ENCODE assay signal across 1 cellular context in the genomic region with DNA sequence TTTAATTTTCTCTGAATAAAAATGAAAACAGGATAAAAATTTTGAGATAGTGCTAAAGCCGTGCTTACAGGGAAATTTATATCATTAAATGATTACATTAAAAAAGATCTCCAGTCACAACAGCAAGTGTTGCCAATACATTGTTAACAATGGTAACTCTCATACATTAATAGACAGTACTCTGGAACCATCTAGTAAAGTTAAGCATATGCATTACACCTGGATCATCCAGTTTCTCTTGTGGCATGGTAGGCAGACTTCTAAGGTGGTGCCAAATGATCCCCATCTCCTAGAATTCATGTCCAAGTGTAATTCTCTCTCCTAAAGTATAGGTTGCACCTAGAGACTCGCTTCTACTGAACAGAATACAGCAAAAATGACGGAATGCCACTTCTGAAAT.
TF ChIP-seq lines count a peak whose summit lies in the region.

No MANE protein-coding gene starts in this region.

TF ChIP-seq in WTC11, 78 proteins besides CTCF, POLR2A, EP300 and RAD21 (continued from another document):
- TF ChIP-seq CREB1 (CRISPR knock-in tag; IDR thresholded peaks at IDR 0.05), result no peak
- TF ChIP-seq, protein P1, sequence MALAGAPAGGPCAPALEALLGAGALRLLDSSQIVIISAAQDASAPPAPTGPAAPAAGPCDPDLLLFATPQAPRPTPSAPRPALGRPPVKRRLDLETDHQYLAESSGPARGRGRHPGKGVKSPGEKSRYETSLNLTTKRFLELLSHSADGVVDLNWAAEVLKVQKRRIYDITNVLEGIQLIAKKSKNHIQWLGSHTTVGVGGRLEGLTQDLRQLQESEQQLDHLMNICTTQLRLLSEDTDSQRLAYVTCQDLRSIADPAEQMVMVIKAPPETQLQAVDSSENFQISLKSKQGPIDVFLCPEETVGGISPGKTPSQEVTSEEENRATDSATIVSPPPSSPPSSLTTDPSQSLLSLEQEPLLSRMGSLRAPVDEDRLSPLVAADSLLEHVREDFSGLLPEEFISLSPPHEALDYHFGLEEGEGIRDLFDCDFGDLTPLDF (CRISPR knock-in tag; IDR thresholded peaks at IDR 0.05), result no peak
- TF ChIP-seq NFE2L1 (CRISPR knock-in tag; IDR thresholded peaks at IDR 0.05), result no peak
- TF ChIP-seq MXD4 (CRISPR knock-in tag; IDR thresholded peaks at IDR 0.05; ENCODE audit: borderline replicate concordance), result no peak
- TF ChIP-seq RORB (CRISPR knock-in tag; IDR thresholded peaks at IDR 0.05), result no peak
- no peak for TF ChIP-seq ZNF219 (CRISPR knock-in tag; IDR thresholded peaks at IDR 0.05; ENCODE audit: borderline replicate concordance)
- TF ChIP-seq, protein P2, sequence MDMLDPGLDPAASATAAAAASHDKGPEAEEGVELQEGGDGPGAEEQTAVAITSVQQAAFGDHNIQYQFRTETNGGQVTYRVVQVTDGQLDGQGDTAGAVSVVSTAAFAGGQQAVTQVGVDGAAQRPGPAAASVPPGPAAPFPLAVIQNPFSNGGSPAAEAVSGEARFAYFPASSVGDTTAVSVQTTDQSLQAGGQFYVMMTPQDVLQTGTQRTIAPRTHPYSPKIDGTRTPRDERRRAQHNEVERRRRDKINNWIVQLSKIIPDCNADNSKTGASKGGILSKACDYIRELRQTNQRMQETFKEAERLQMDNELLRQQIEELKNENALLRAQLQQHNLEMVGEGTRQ (CRISPR knock-in tag; IDR thresholded peaks at IDR 0.05), result no peak
